ENCODE assay signal across 2 cellular contexts in the genomic region with DNA sequence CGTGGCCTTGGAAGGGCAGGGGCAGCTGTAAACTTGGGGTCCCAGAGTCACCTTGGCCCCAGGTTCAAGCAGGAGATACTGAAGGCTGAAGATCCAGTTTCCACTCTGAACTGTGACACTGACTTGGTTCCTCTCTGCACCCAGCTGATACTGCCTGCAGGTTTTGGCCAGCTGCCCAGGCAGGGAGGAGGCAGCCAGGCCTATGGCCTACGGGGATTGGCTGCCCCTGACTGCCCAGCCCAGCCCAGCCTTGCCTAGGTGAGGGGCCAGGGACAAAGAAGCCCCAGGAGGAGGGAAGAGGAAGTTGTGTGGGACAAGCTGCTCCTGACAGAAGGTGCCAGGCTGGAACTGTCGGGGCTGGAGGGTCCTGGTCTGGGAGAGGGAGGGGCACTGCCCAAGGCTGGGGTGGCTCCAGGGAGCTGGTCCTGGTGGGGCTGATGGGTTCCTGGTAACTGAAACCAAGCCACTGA.
TF ChIP-seq lines count a peak whose summit lies in the region.

No MANE protein-coding gene starts in this region.

TF ChIP-seq in HEK293, 187 proteins besides CTCF, POLR2A, EP300 and RAD21:
- TF ChIP-seq TRIM28 (IDR thresholded peaks at IDR 0.05; ENCODE audit: borderline replicate concordance, low read length), result no peak
- no peak for TF ChIP-seq ZNF266 (tag by site-specific recombination; IDR thresholded peaks at IDR 0.05; ENCODE audit: low read depth)
- TF ChIP-seq, protein P1, sequence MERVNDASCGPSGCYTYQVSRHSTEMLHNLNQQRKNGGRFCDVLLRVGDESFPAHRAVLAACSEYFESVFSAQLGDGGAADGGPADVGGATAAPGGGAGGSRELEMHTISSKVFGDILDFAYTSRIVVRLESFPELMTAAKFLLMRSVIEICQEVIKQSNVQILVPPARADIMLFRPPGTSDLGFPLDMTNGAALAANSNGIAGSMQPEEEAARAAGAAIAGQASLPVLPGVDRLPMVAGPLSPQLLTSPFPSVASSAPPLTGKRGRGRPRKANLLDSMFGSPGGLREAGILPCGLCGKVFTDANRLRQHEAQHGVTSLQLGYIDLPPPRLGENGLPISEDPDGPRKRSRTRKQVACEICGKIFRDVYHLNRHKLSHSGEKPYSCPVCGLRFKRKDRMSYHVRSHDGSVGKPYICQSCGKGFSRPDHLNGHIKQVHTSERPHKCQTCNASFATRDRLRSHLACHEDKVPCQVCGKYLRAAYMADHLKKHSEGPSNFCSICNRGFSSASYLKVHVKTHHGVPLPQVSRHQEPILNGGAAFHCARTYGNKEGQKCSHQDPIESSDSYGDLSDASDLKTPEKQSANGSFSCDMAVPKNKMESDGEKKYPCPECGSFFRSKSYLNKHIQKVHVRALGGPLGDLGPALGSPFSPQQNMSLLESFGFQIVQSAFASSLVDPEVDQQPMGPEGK (tag by site-specific recombination; IDR thresholded peaks at IDR 0.05), result peak; percentile 51; the same call in 1 of the 2 replicates
- TF ChIP-seq HOXD13 (CRISPR knock-in tag; IDR thresholded peaks at IDR 0.05; ENCODE audit: borderline replicate concordance), result no peak
- no peak for TF ChIP-seq ZNF146 (tag by site-specific recombination; IDR thresholded peaks at IDR 0.05)
- no peak for TF ChIP-seq ZNF785 (tag by site-specific recombination; IDR thresholded peaks at IDR 0.05)
- peak; percentile 16; the same call in 1 of the 2 replicates for TF ChIP-seq SP2 (tag by site-specific recombination; IDR thresholded peaks at IDR 0.05)
- TF ChIP-seq ZBTB17 (tag by site-specific recombination; IDR thresholded peaks at IDR 0.05), result peak; percentile 96
- TF ChIP-seq MEIS1 (CRISPR knock-in tag; IDR thresholded peaks at IDR 0.05; ENCODE audit: borderline replicate concordance), result no peak
- TF ChIP-seq ZBTB48 (tag by site-specific recombination; IDR thresholded peaks at IDR 0.05), result 0 out of 2 replicates have a peak, but pooled peaks have one; percentile 31
- TF ChIP-seq ZIC2 (tag by site-specific recombination; IDR thresholded peaks at IDR 0.05), result peak; percentile 64

TF ChIP-seq in K562, 482 proteins besides CTCF, POLR2A, EP300 and RAD21:
- no peak for TF ChIP-seq NR2C2 (CRISPR knock-in tag; IDR thresholded peaks at IDR 0.05)
- peak; percentile 57 for TF ChIP-seq NR2C2 (tag; IDR thresholded peaks at IDR 0.05)
- TF ChIP-seq RBM17 (IDR thresholded peaks at IDR 0.05; ENCODE audit: borderline replicate concordance, low read depth, low read length), result no peak
- 0 out of 2 replicates have a peak, but pooled peaks have one; percentile 12 for TF ChIP-seq CBFA2T2 (conservative IDR thresholded peaks at IDR 0.05)
- TF ChIP-seq GTF2F1 (IDR thresholded peaks at IDR 0.05; ENCODE audit: low read depth, low read length), result no peak
- peak; percentile 59 for TF ChIP-seq CBFA2T3 (IDR thresholded peaks at IDR 0.05)
- no peak for TF ChIP-seq E2F3 (CRISPR knock-in tag; IDR thresholded peaks at IDR 0.05)
- TF ChIP-seq RCOR1 (IDR thresholded peaks at IDR 0.05; ENCODE audit: borderline replicate concordance in 1 of 2, low read depth in 2 of 2, low read length in 2 of 2), result 0 out of 4 replicates have a peak, but pooled peaks of 1 of the 2 experiments have one; percentile 7
- TF ChIP-seq NR2C1 (IDR thresholded peaks at IDR 0.05), result peak; percentile 46
- no peak for TF ChIP-seq NR2C1 (tag; IDR thresholded peaks at IDR 0.05)
- TF ChIP-seq SPI1 (IDR thresholded peaks at IDR 0.05; ENCODE audit: borderline replicate concordance, low read depth, low read length), result peak; percentile 39; the same call in 1 of the 2 replicates
- TF ChIP-seq TCF3 (CRISPR knock-in tag; IDR thresholded peaks at IDR 0.05), result peak; percentile 52; the same call in 1 of the 2 replicates
- 0 out of 2 replicates have a peak, but pooled peaks have one; percentile 39 for TF ChIP-seq CREM (IDR thresholded peaks at IDR 0.05; ENCODE audit: low read depth)
- peak; percentile 43; the same call in 1 of the 2 replicates for TF ChIP-seq CTBP1 (IDR thresholded peaks at IDR 0.05; ENCODE audit: borderline replicate concordance)
- TF ChIP-seq MLLT1 (IDR thresholded peaks at IDR 0.05), result 0 out of 4 replicates have a peak, but pooled peaks of 1 of the 2 experiments have one; percentile 32
- TF ChIP-seq TAL1 (IDR thresholded peaks at IDR 0.05), result peak; percentile 12; the same call in 1 of the 2 replicates
- TF ChIP-seq TFAP4 (CRISPR knock-in tag; IDR thresholded peaks at IDR 0.05; ENCODE audit: borderline replicate concordance), result peak; percentile 91
- TF ChIP-seq CBFB (CRISPR knock-in tag; IDR thresholded peaks at IDR 0.05), result no peak
- peak; percentile 93 for TF ChIP-seq NFIC (IDR thresholded peaks at IDR 0.05)
- peak; percentile 48 for TF ChIP-seq ARID1B (IDR thresholded peaks at IDR 0.05)
- TF ChIP-seq ZC3H8 (IDR thresholded peaks at IDR 0.05), result no peak
TF ChIP-seq in K562: peak in this region for 14.
